ENCODE assay signal across 7 cellular contexts in genomic region chr13:102231486-102231885, GRCh38.
"Had no signal": no experiment of that assay in that cellular context is flagged by ENCODE, and none has a peak within 500 bp of the region (broad histone marks: within the 10 kb centered on the region; RNA-seq: fewer than 3 reads in every experiment).

No MANE protein-coding gene starts in this region.

- DNase-seq: GM23248, GOT3, H7, HFFc6 had no signal

- ATAC-seq: HCT116, HepG2 had no signal

- H3K4me1 Mint-ChIP-seq: IgD-negative memory B cell had no signal

- H3K36me3 Mint-ChIP-seq: IgD-negative memory B cell had no signal

- H3K4me3 Mint-ChIP-seq: HFFc6, IgD-negative memory B cell had no signal

- H3K27ac Mint-ChIP-seq: HFFc6, IgD-negative memory B cell had no signal
